Comparison of ENCODE assay signal across 20 cellular contexts in the genomic region with DNA sequence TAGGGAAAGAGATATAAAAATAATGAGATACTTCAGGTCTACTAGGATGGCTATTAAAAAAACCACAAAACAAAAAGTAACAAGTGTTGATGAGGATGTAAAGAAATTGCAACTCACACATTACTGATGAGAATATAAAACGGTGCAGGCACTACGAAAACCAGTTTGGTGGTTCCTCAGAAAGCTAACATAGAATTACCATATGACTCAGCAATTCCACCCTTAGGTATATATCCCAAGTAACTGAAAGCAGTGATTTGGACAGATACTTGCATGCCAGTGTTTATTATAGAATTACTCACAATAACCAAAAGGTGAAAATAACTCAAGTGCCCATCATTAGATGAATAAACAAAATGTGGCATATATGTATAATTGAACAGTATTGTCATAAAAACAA.
A peak's percentile ranks its signal among the peaks of the same experiment; 100 is the strongest.
DNase-seq lines count a peak whose midpoint lies in the region; TF ChIP-seq lines count a peak whose summit lies in the region.
"Had no signal": no experiment of that assay in that cellular context is flagged by ENCODE, and none has a peak within 500 bp of the region (broad histone marks: within the 10 kb centered on the region; RNA-seq: fewer than 3 reads in every experiment).

No MANE protein-coding gene starts in this region.

- H2AFZ ChIP-seq in KMS-11 (ENCODE audit: low read depth) (no peak overlapping the region), mammary epithelial cell (ENCODE audit: low read depth, low read length) (no peak overlapping the region)

- H3K4me3 Mint-ChIP-seq in mesothelial cell of epicardium, result no peak overlapping the region
- H3K4me3 Mint-ChIP-seq: activated naive CD4-positive, alpha-beta T cell treated with anti-CD3 and anti-CD28 coated beads, Interleukin-2, amount 50 U/mL, for 24 hours; effector memory CD8-positive, alpha-beta T cell; naive thymus-derived CD8-positive, alpha-beta T cell had no signal

- H3K36me3 ChIP-seq in KMS-11 (ENCODE audit: insufficient read depth), result 0 out of 2 replicates have a peak, but pooled peaks cover 4% of the 10 kb centered on the region
- peaks cover 11% of the 10 kb centered on the region for H3K36me3 ChIP-seq in mammary epithelial cell (ENCODE audit: insufficient read depth, low read length)
- peaks cover 7 to 13% of the 10 kb centered on the region in 2 donors for H3K36me3 ChIP-seq in ascending aorta

- peaks cover 2% of the 10 kb centered on the region for H3K4me1 Mint-ChIP-seq in mesothelial cell of epicardium

- H4K20me1 ChIP-seq in KMS-11 (ENCODE audit: insufficient read depth) (no peaks in the 10 kb centered on the region), mammary epithelial cell (ENCODE audit: insufficient read depth, low read length) (no peaks in the 10 kb centered on the region)

- TF ChIP-seq CTCF in GM12865 (IDR thresholded peaks at IDR 0.05; ENCODE audit: insufficient read depth, low read depth, low read length, missing control alignments) (no peak), KMS-11 (conservative IDR thresholded peaks at IDR 0.05; ENCODE audit: low read depth, low read length) (no peak), mammary epithelial cell (conservative IDR thresholded peaks at IDR 0.05 in 1 of 2, IDR thresholded peaks at IDR 0.05 in 1 of 2; ENCODE audit: extremely low read depth in 1 of 2, insufficient read depth in 1 of 2, low read depth in 1 of 2, low read length in 2 of 2) (no peak), mesothelial cell of epicardium (IDR thresholded peaks at IDR 0.05; ENCODE audit: unreplicated experiment) (no peak), ascending aorta (IDR thresholded peaks at IDR 0.05) (no peak)

- intact Hi-C loops in mammary epithelial cell (cut with micrococcal nuclease), result no loop called here
- intact Hi-C loops in ascending aorta (cut with DNase I), result no loop called here

- peak overlapping the region; percentile 44 for H3K27ac Mint-ChIP-seq in mesothelial cell of epicardium
- H3K27ac Mint-ChIP-seq: activated naive CD4-positive, alpha-beta T cell treated with anti-CD3 and anti-CD28 coated beads, Interleukin-2, amount 50 U/mL, for 24 hours; effector memory CD8-positive, alpha-beta T cell; naive thymus-derived CD8-positive, alpha-beta T cell had no signal

- H3K4me1 ChIP-seq in KMS-11 (ENCODE audit: low read depth, poor library complexity, severe bottlenecking) (peaks cover 20% of the 10 kb centered on the region), mammary epithelial cell (ENCODE audit: insufficient read depth, low read length) (peaks cover 4% of the 10 kb centered on the region), ascending aorta (no peaks in the 10 kb centered on the region)
- H3K4me1 ChIP-seq: lower lobe of right lung had no signal

- H3K27me3 ChIP-seq in KMS-11 (ENCODE audit: insufficient read depth, low read depth) (no peaks in the 10 kb centered on the region), mammary epithelial cell (ENCODE audit: insufficient read depth, low read length) (no peaks in the 10 kb centered on the region), ascending aorta (no peaks in the 10 kb centered on the region)
- H3K27me3 ChIP-seq: BE2C had no signal

- peak overlapping the region; percentile 28; the same call in 1 of the 2 replicates for H3K4me2 ChIP-seq in KMS-11
- no peak overlapping the region for H3K4me2 ChIP-seq in mammary epithelial cell (ENCODE audit: insufficient read depth, low read depth, low read length)

- 47% methylated on average over 2 of the region's 2 CpGs for WGBS in mammary epithelial cell (ENCODE audit: low coverage, missing lambda C conversion rate)

- no peak overlapping the region for H3K9ac ChIP-seq in KMS-11
- no peak overlapping the region for H3K9ac ChIP-seq in mammary epithelial cell (ENCODE audit: insufficient read depth, low read length)

- in situ Hi-C loops in mammary epithelial cell (cut with MboI; ENCODE audit: low sequenced_read_pairs in 2 of 2), result no loop called here

- H3K36me3 Mint-ChIP-seq in mesothelial cell of epicardium, result peaks cover 33% of the 10 kb centered on the region

- H3K9me3 Mint-ChIP-seq in mesothelial cell of epicardium, result peaks cover 3% of the 10 kb centered on the region
- H3K9me3 Mint-ChIP-seq: activated naive CD4-positive, alpha-beta T cell treated with anti-CD3 and anti-CD28 coated beads, Interleukin-2, amount 50 U/mL, for 24 hours; effector memory CD8-positive, alpha-beta T cell; naive thymus-derived CD8-positive, alpha-beta T cell had no signal

- no peak overlapping the region for H3K4me3 ChIP-seq in GM12865 (ENCODE audit: low read depth, low read length)
- no peak overlapping the region for H3K4me3 ChIP-seq in KMS-11 (IDR thresholded peaks at IDR 0.05; ENCODE audit: insufficient read depth, low read depth, low read length)
- H3K4me3 ChIP-seq in mammary epithelial cell (replicated peaks in 1 of 3; ENCODE audit: insufficient read depth in 1 of 3, low read depth in 2 of 3, low read length in 3 of 3), result no peak overlapping the region
- H3K4me3 ChIP-seq in ascending aorta, result no peak overlapping the region
- H3K4me3 ChIP-seq: lower lobe of right lung had no signal

- no peaks in the 10 kb centered on the region for H3K27me3 Mint-ChIP-seq in mesothelial cell of epicardium (ENCODE audit: low read depth)
- H3K27me3 Mint-ChIP-seq: activated naive CD4-positive, alpha-beta T cell treated with anti-CD3 and anti-CD28 coated beads, Interleukin-2, amount 50 U/mL, for 24 hours; effector memory CD8-positive, alpha-beta T cell; naive thymus-derived CD8-positive, alpha-beta T cell had no signal

- BruUV-seq in mammary epithelial cell (replicated peaks; lab: Mats Ljungman, UMichigan), result no TSS peak

- no peaks in the 10 kb centered on the region for H3K79me2 ChIP-seq in KMS-11 (ENCODE audit: insufficient read depth, low read depth)
- H3K79me2 ChIP-seq in mammary epithelial cell (ENCODE audit: insufficient read depth, low read length), result peaks cover 15% of the 10 kb centered on the region

- H3K9me3 ChIP-seq in mammary epithelial cell (replicated peaks; ENCODE audit: insufficient read depth, low read length) (no peaks in the 10 kb centered on the region), ascending aorta (no peaks in the 10 kb centered on the region)
- H3K9me3 ChIP-seq: BE2C, lower lobe of right lung had no signal

- DNase-seq in GM12865 (ENCODE audit: low read depth), result peak; percentile 18
- peak; percentile 72 for DNase-seq in mammary epithelial cell
- DNase-seq in mesothelial cell of epicardium (ENCODE audit: low spot score in 2 of 2, unreplicated experiment in 2 of 2), result no peak
- no peak for DNase-seq in stimulated activated CD8-positive, alpha-beta memory T cell treated with anti-CD3 and anti-CD28 coated beads, Interleukin-4, amount 100 ng/mL, for 48 hours
- DNase-seq in NCI-H1436 (lab: John Stamatoyannopoulos, UW), result no peak
- DNase-seq in ascending aorta (ENCODE audit: low spot score in 2 of 2), result no peak
- DNase-seq: activated CD4-positive, alpha-beta T cell treated with anti-CD3 and anti-CD28 coated beads for 4 hours; BE2C; central memory CD4-positive, alpha-beta T cell; DMS79; effector memory CD8-positive, alpha-beta T cell; foreskin fibroblast; lower lobe of right lung; MM.1S; naive thymus-derived CD8-positive, alpha-beta T cell; NCI-H2029; NCI-H748 treated with DMSO at 0.1 percent for 48 hours; stimulated activated CD4-positive, alpha-beta T cell treated with anti-CD3 and anti-CD28 coated beads, Interleukin-15, amount 100 ng/mL, for 24 hours had no signal

- peak overlapping the region; percentile 10; the same call in 1 of the 2 replicates for H3K27ac ChIP-seq in KMS-11
- peak overlapping the region; percentile 22 for H3K27ac ChIP-seq in mammary epithelial cell (ENCODE audit: insufficient read depth, low read depth, low read length)
- H3K27ac ChIP-seq in ascending aorta, result no peak overlapping the region
- H3K27ac ChIP-seq: lower lobe of right lung had no signal

- CTCF ChIA-PET in mammary epithelial cell (lab: Charles Lee; ENCODE audit: low non-redundant PET), result no interaction called here

- dilution Hi-C loops in mammary epithelial cell (cut with HindIII; ENCODE audit: low sequenced_read_pairs), result no loop called here

Comparison
In these comparisons a context has a peak if more than half of its experiments do, and no peak if none do; other contexts are left out.
1. DNase-seq: peak in GM12865 (single experiment) and mammary epithelial cell (single experiment); none in mesothelial cell of epicardium (0 of 2), stimulated activated CD8-positive, alpha-beta memory T cell treated with anti-CD3 and anti-CD28 coated beads, Interleukin-4, amount 100 ng/mL, for 48 hours (single experiment), NCI-H1436 (single experiment) and ascending aorta (0 of 2).
2. H3K27ac ChIP-seq: peak in KMS-11 (single experiment) and mammary epithelial cell (single experiment); none in ascending aorta (0 of 2).